ENCODE assay signal across 22 cellular contexts in genomic region chr14:50434530-50434929, GRCh38.
"Had no signal": no experiment of that assay in that cellular context is flagged by ENCODE, and none has a peak within 500 bp of the region (broad histone marks: within the 10 kb centered on the region; RNA-seq: fewer than 3 reads in every experiment).

No MANE protein-coding gene starts in this region.

- H3K27ac ChIP-seq: heart right ventricle, neutrophil, right atrium auricular region, suprapubic skin, tibial artery, upper lobe of left lung, uterus had no signal

- H3K4me3 Mint-ChIP-seq: naive thymus-derived CD8-positive, alpha-beta T cell; stimulated activated effector memory CD8-positive, alpha-beta T cell treated with anti-CD3 and anti-CD28 coated beads, Interleukin-12 subunit alpha, Interleukin-12 subunit beta, amount 100 ng/mL, for 72 hours had no signal

- ATAC-seq: heart right ventricle; left lobe of liver; mucosa of descending colon; naive thymus-derived CD8-positive, alpha-beta T cell; stimulated activated effector memory CD8-positive, alpha-beta T cell treated with anti-CD3 and anti-CD28 coated beads, Interleukin-12 subunit alpha, Interleukin-12 subunit beta, amount 100 ng/mL, for 72 hours; stimulated activated naive CD8-positive, alpha-beta T cell treated with anti-CD3 and anti-CD28 coated beads, Interleukin-15, Interleukin-2, amounts not matched to agents 100 U/mL and 50 U/mL, for 24 hours had no signal

- H3K4me3 ChIP-seq: heart right ventricle, mucosa of descending colon, right atrium auricular region, smooth muscle cell, suprapubic skin, tibial artery, upper lobe of left lung, uterus had no signal

- H3K27me3 ChIP-seq: heart right ventricle, neutrophil, right atrium auricular region, suprapubic skin, tibial artery, upper lobe of left lung, uterus had no signal

- H3K27ac Mint-ChIP-seq: stimulated activated effector memory CD8-positive, alpha-beta T cell treated with anti-CD3 and anti-CD28 coated beads, Interleukin-12 subunit alpha, Interleukin-12 subunit beta, amount 100 ng/mL, for 72 hours had no signal

- H3K4me1 Mint-ChIP-seq: naive thymus-derived CD8-positive, alpha-beta T cell; stimulated activated effector memory CD8-positive, alpha-beta T cell treated with anti-CD3 and anti-CD28 coated beads, Interleukin-12 subunit alpha, Interleukin-12 subunit beta, amount 100 ng/mL, for 72 hours had no signal

- H3K36me3 ChIP-seq: uterus had no signal

- H3K9me3 ChIP-seq: mucosa of descending colon, neutrophil, right atrium auricular region, suprapubic skin, tibial artery, upper lobe of left lung, uterus had no signal

- FAIRE-seq: islet of Langerhans had no signal

- H3K27me3 Mint-ChIP-seq: naive thymus-derived CD8-positive, alpha-beta T cell had no signal

- H3K4me2 ChIP-seq: smooth muscle cell had no signal

- H3K4me1 ChIP-seq: heart right ventricle, right atrium auricular region, suprapubic skin, tibial artery, upper lobe of left lung, uterus had no signal

- DNase-seq: dermis blood vessel endothelial cell; effector CD4-positive, alpha-beta T cell; foreskin melanocyte; heart right ventricle; hypothalamus; mammary epithelial cell; mucosa of descending colon; naive thymus-derived CD8-positive, alpha-beta T cell; posterior cingulate gyrus; stimulated activated CD4-positive, alpha-beta T cell treated with anti-CD3 and anti-CD28 coated beads, Interleukin-2, amount 100 ng/mL, for 48 hours; stimulated activated CD8-positive, alpha-beta memory T cell treated with anti-CD3 and anti-CD28 coated beads, Interleukin-4, amount 100 ng/mL, for 48 hours; stimulated activated naive CD8-positive, alpha-beta T cell treated with anti-CD3 and anti-CD28 coated beads, Interleukin-15, Interleukin-2, amounts not matched to agents 100 U/mL and 50 U/mL, for 24 hours; tibial artery; upper lobe of left lung; uterus had no signal
